In the genomic region with DNA sequence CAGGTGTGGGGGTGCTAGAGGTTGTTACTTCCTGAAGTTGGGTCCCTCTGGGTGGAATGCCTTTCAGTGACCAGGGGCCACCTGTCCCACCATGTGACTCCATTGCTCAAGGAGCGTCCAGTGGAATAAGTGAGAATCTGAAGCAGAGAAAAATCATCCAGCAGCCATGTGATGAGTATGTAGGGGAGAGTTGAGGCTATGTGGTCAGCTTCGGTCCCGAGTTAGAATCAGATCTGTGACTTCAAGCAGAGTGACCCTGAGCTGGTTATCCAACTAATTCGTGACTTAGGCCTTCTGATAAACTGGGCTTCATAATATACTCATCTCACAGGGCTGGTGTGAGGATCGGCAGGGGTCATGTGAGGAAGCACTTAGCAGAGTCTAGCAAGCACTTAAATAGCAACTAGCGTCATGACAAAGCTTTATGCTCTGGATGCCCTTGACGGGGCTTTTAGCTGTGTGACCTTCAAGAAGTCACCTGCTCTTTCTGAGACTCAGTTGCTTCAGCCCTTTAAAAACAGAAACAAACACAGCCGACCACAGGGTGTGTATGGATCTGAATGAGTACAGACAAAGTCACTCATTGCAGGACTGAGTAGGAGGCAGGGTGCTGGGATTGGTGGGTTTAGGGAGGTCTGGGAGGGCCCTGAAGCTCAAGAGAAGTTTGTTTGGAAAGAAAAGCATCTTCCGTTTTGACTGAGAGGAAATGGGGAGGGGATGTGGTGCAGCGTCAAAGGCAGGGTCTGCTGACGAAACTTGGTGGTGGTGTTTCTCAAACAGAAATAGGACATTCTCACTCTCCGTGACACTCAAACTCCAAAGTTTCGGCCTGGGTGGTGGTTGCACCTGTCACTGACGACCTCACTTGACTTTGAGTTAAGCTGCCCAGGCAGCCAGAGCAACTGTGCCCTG, we compare ENCODE assay signal across 9 cellular contexts.
DNase-seq lines count a peak whose midpoint lies in the region; ATAC-seq and TF ChIP-seq lines count a peak whose summit lies in the region.
"Had no signal": no experiment of that assay in that cellular context is flagged by ENCODE, and none has a peak within 500 bp of the region (broad histone marks: within the 10 kb centered on the region; RNA-seq: fewer than 3 reads in every experiment).

No MANE protein-coding gene starts in this region.

- H3K9me2 ChIP-seq in PC-3 (replicated peaks; ENCODE audit: low read length): no peaks in the 10 kb centered on the region

- no peaks in the 10 kb centered on the region for H3F3A ChIP-seq in PC-3 (ENCODE audit: low read length, unreplicated experiment)

- peak; percentile 45 for ATAC-seq in left ventricle myocardium superior
- peak; percentile 71 for ATAC-seq in HG03565 (IDR thresholded peaks at IDR 0.05; ENCODE audit: unreplicated experiment)
- ATAC-seq in naive thymus-derived CD8-positive, alpha-beta T cell: peak; percentile 82 to 88
- no peak for ATAC-seq in PC-3
- ATAC-seq: A549 had no signal

- peak overlapping the region; percentile 42 to 86 (median 74) for H3K4me3 Mint-ChIP-seq in naive thymus-derived CD8-positive, alpha-beta T cell

- peak overlapping the region; percentile 87 to 98 (median 96) for H3K27ac Mint-ChIP-seq in naive thymus-derived CD8-positive, alpha-beta T cell

- H3K4me1 Mint-ChIP-seq in naive thymus-derived CD8-positive, alpha-beta T cell: peaks cover 25 to 64% (median 53%) of the 10 kb centered on the region in 4 donors

- no peak overlapping the region for H3K4me3 ChIP-seq in PC-3 (ENCODE audit: low read length)
- H3K4me3 ChIP-seq: A549 had no signal

- POLR2A ChIA-PET in naive thymus-derived CD8-positive, alpha-beta T cell (lab: Charles Lee): interaction anchor here (0.7 to 5.5 kb wide), 13 partner anchors 55 to 506 kb away, joined by 3 to 34 read pairs (median 5); a partner anchor contains a TSS
- POLR2A ChIA-PET in PC-3 (lab: Charles Lee; ENCODE audit: unreplicated experiment): no interaction called here

- H3K4me2 ChIP-seq in PC-3 (ENCODE audit: low read length): no peak overlapping the region
- H3K4me2 ChIP-seq: A549 had no signal

- DNase-seq in left ventricle myocardium superior: no peak
- no peak for DNase-seq in cardiac septum (ENCODE audit: low spot score)
- peak; percentile 82 for DNase-seq in activated CD8-positive, alpha-beta memory T cell treated with anti-CD3 and anti-CD28 coated beads for 24 hours
- DNase-seq in naive thymus-derived CD8-positive, alpha-beta T cell: peak; percentile 22 to 89 (median 78)
- no peak for DNase-seq in AG08395 (ENCODE audit: low spot score)
- no peak for DNase-seq in NCI-H748 (lab: John Stamatoyannopoulos, UW; ENCODE audit: unreplicated experiment)
- DNase-seq in PC-3: no peak

- BruUV-seq in PC-3 (replicated peaks; lab: Mats Ljungman, UMichigan): no TSS peak

- no peaks in the 10 kb centered on the region for H3K36me3 ChIP-seq in PC-3 (ENCODE audit: low read depth, low read length)

- H3K27me3 Mint-ChIP-seq in naive thymus-derived CD8-positive, alpha-beta T cell: no peaks in the 10 kb centered on the region

- no peak overlapping the region for H3K27ac ChIP-seq in PC-3 (ENCODE audit: low read length)
- H3K27ac ChIP-seq: A549 had no signal

- no peak overlapping the region for H3K9ac ChIP-seq in PC-3 (ENCODE audit: low read length)

- CTCF ChIA-PET in PC-3 (lab: Charles Lee): no interaction called here

- H2AFZ ChIP-seq in PC-3 (ENCODE audit: low read length): no peak overlapping the region

- no peaks in the 10 kb centered on the region for H3K36me3 Mint-ChIP-seq in naive thymus-derived CD8-positive, alpha-beta T cell

- H3K4me1 ChIP-seq in PC-3 (ENCODE audit: insufficient read depth, low read length): no peaks in the 10 kb centered on the region
- H3K4me1 ChIP-seq: A549 had no signal

- H3K79me2 ChIP-seq in PC-3 (ENCODE audit: low read length): no peaks in the 10 kb centered on the region

- H3K9me3 ChIP-seq in PC-3 (ENCODE audit: low read length): no peaks in the 10 kb centered on the region
- H3K9me3 ChIP-seq: A549 had no signal

- H4K20me1 ChIP-seq in PC-3 (ENCODE audit: low read length): no peaks in the 10 kb centered on the region

- peaks cover 3% of the 10 kb centered on the region; the same call in 1 of the 2 replicates for H3K27me3 ChIP-seq in PC-3 (ENCODE audit: low read length)

- no peaks in the 10 kb centered on the region for H3K9me3 Mint-ChIP-seq in naive thymus-derived CD8-positive, alpha-beta T cell

- no peak for TF ChIP-seq CTCF in PC-3 (conservative IDR thresholded peaks at IDR 0.05; ENCODE audit: low read depth, low read length)

- intact Hi-C loops in left ventricle myocardium superior (cut with micrococcal nuclease) (no loop called here), cardiac septum (cut with DNase I) (no loop called here), PC-3 (cut with micrococcal nuclease) (no loop called here)

Comparison
In these comparisons a context has a peak if more than half of its experiments do, and no peak if none do; other contexts are left out.
1. DNase-seq: peak in activated CD8-positive, alpha-beta memory T cell treated with anti-CD3 and anti-CD28 coated beads for 24 hours (single experiment) and naive thymus-derived CD8-positive, alpha-beta T cell (10 of 10); none in left ventricle myocardium superior (single experiment), cardiac septum (single experiment), AG08395 (single experiment), NCI-H748 (single experiment) and PC-3 (single experiment).